ENCODE assay signal across 17 cellular contexts in the genomic region with DNA sequence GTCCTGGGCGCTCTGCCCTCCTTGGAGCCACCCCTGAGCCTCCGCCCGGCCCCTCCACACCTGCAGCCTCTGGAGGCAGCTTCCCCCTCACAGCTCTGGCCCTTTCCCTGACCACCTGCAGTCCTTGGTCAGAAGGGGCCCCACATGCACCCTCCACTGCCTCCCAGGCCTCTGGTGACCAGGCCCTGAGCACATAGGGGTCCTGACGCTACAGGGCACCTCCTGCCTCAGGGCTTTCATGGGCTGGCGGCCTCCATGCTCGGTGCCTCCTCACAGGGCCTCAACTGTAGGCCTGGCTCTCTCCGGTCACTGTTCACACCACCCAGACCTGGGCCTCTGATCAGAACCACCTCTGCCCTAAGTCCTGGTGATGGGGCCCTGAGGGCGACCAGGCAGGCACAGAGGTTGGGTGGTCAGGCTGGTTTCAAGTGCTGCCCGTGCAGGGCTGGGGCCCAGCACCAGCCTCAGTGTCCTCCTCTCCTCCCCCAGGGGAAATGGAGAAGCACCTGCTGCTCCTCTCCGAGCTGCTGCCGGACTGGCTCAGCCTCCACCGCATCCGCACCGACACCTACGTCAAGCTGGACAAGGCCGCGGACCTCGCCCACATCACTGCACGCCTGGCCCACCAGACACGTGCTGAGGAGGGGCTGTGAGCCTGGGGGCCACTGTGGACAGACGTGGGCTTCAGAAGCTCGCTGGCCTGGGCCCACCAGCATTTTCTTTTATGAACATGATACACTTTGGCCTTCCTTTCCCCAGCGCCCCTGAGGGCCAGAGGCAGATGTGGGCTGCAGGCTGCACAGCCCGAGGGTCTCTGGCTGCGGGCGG. TPM values are rescaled to one million over a fixed set of nuclear protein-coding genes. Genes with fewer than 3 reads are reported as not detected.
DNase-seq lines count a peak whose midpoint lies in the region; ATAC-seq, FAIRE-seq and TF ChIP-seq lines count a peak whose summit lies in the region.
"Had no signal": no experiment of that assay in that cellular context is flagged by ENCODE, and none has a peak within 500 bp of the region (broad histone marks: within the 10 kb centered on the region; RNA-seq: fewer than 3 reads in every experiment).

No MANE protein-coding gene starts in this region.

- peaks cover 32% of the 10 kb centered on the region for H3K4me1 ChIP-seq in A549
- H3K4me1 ChIP-seq in CD4-positive, CD25-positive, alpha-beta regulatory T cell (ENCODE audit: control insufficient read depth, insufficient read depth, low read length, poor library complexity, severe bottlenecking): peaks cover 52% of the 10 kb centered on the region
- H3K4me1 ChIP-seq in NT2/D1 (ENCODE audit: insufficient read depth, insufficient read length): peaks cover 41% of the 10 kb centered on the region

- H3K27me3 Mint-ChIP-seq in CD4-positive, CD25-positive, alpha-beta regulatory T cell: no peaks in the 10 kb centered on the region
- no peaks in the 10 kb centered on the region for H3K27me3 Mint-ChIP-seq in dendritic cell treated with granulocyte-macrophage colony-stimulating factor and Interleukin-4, amounts not matched to agents 40 ng/mL and 50 ng/mL, for 4 days

- H3K4me2 ChIP-seq in A549: no peak overlapping the region

- H3K9me3 ChIP-seq in A549 (no peaks in the 10 kb centered on the region), NT2/D1 (ENCODE audit: insufficient read depth, low read length) (no peaks in the 10 kb centered on the region)
- no peaks in the 10 kb centered on the region for H3K9me3 ChIP-seq in CD4-positive, CD25-positive, alpha-beta regulatory T cell (ENCODE audit: control insufficient read depth in 2 of 2, low read length in 2 of 2)

- H3K9me3 Mint-ChIP-seq in CD4-positive, CD25-positive, alpha-beta regulatory T cell: no peaks in the 10 kb centered on the region
- no peaks in the 10 kb centered on the region for H3K9me3 Mint-ChIP-seq in dendritic cell treated with granulocyte-macrophage colony-stimulating factor and Interleukin-4, amounts not matched to agents 40 ng/mL and 50 ng/mL, for 4 days
- H3K9me3 Mint-ChIP-seq: CD14-positive monocyte, HFFc6 had no signal

- DNase-seq in A549 (ENCODE audit: low read depth in 1 of 2, low spot score in 1 of 2) (no peak), NT2/D1 (ENCODE audit: low read depth, low spot score) (no peak), pons (ENCODE audit: low spot score) (no peak)
- no peak for DNase-seq in CD4-positive, CD25-positive, alpha-beta regulatory T cell
- no peak for DNase-seq in activated CD4-positive, CD25-positive, alpha-beta regulatory T cell treated with anti-CD3 and anti-CD28 coated beads, Interleukin-2, amount 50 U/mL, for 72 hours
- DNase-seq: EL; HFFc6; mesenchymal stem cell; NCI-H187; NCI-H510A; stimulated activated naive CD8-positive, alpha-beta T cell treated with anti-CD3 and anti-CD28 coated beads, Interleukin-15, Interleukin-2, amounts not matched to agents 100 U/mL and 50 U/mL, for 24 hours had no signal

- 87% methylated on average over 25 of the region's 26 CpGs for WGBS in A549 (ENCODE audit: missing lambda C conversion rate)

- H3K4me1 Mint-ChIP-seq in CD4-positive, CD25-positive, alpha-beta regulatory T cell: peaks cover 0 to 31% (median under 1%) of the 10 kb centered on the region in 4 donors
- peaks cover 55% of the 10 kb centered on the region for H3K4me1 Mint-ChIP-seq in dendritic cell treated with granulocyte-macrophage colony-stimulating factor and Interleukin-4, amounts not matched to agents 40 ng/mL and 50 ng/mL, for 4 days (ENCODE audit: low read depth)

- intact Hi-C loops in dendritic cell treated with granulocyte-macrophage colony-stimulating factor and Interleukin-4, amounts not matched to agents 40 ng/mL and 50 ng/mL, for 4 days (cut with micrococcal nuclease): no loop called here

- peaks cover 3% of the 10 kb centered on the region for H3K36me3 Mint-ChIP-seq in CD4-positive, CD25-positive, alpha-beta regulatory T cell
- H3K36me3 Mint-ChIP-seq in dendritic cell treated with granulocyte-macrophage colony-stimulating factor and Interleukin-4, amounts not matched to agents 40 ng/mL and 50 ng/mL, for 4 days (ENCODE audit: low read depth): peaks cover 49% of the 10 kb centered on the region

- H3K27me3 ChIP-seq in CD4-positive, CD25-positive, alpha-beta regulatory T cell (ENCODE audit: control insufficient read depth, insufficient read depth, low read length): no peaks in the 10 kb centered on the region
- H3K27me3 ChIP-seq in NT2/D1 (ENCODE audit: insufficient read depth, insufficient read length): no peaks in the 10 kb centered on the region

- H3K4me3 ChIP-seq in A549 (no peak overlapping the region), NT2/D1 (ENCODE audit: insufficient read length, low read depth) (no peak overlapping the region)
- H3K4me3 ChIP-seq in CD4-positive, CD25-positive, alpha-beta regulatory T cell (ENCODE audit: low read depth, low read length): no peak overlapping the region
- H3K4me3 ChIP-seq: coronary artery had no signal

- no peak overlapping the region for H3K27ac ChIP-seq in A549
- H3K27ac ChIP-seq in CD4-positive, CD25-positive, alpha-beta regulatory T cell (ENCODE audit: insufficient read depth, low read length, poor library complexity, severe bottlenecking): no peak overlapping the region
- H3K27ac ChIP-seq: coronary artery, HL-60 had no signal

- H3K27ac Mint-ChIP-seq in CD4-positive, CD25-positive, alpha-beta regulatory T cell: no peak overlapping the region
- H3K27ac Mint-ChIP-seq in dendritic cell treated with granulocyte-macrophage colony-stimulating factor and Interleukin-4, amounts not matched to agents 40 ng/mL and 50 ng/mL, for 4 days: peak overlapping the region; percentile 38
- H3K27ac Mint-ChIP-seq: HFFc6 had no signal

- no peak for TF ChIP-seq EP300 in A549 (IDR thresholded peaks at IDR 0.05)

- CTCF ChIA-PET in A549 (lab: Yijun Ruan, JAX): interaction anchor here (1.4 kb wide), 1 partner anchor 65 kb away, joined by 6 read pairs; no protein-coding TSS in a partner anchor

- TF ChIP-seq RAD21 in A549 (conservative IDR thresholded peaks at IDR 0.05 in 1 of 2, IDR thresholded peaks at IDR 0.05 in 1 of 2): no peak

- H3K4me3 Mint-ChIP-seq in CD4-positive, CD25-positive, alpha-beta regulatory T cell: peak overlapping the region in 3 of 4 donors; percentile 22 to 87 (median 38)
- H3K4me3 Mint-ChIP-seq in dendritic cell treated with granulocyte-macrophage colony-stimulating factor and Interleukin-4, amounts not matched to agents 40 ng/mL and 50 ng/mL, for 4 days: no peak overlapping the region
- H3K4me3 Mint-ChIP-seq: CD14-positive monocyte, HFFc6 had no signal

- FAIRE-seq in A549 (lab: Jason Lieb, UNC): no peak
- FAIRE-seq: urothelium cell line had no signal

- no peak for TF ChIP-seq CTCF in A549 (IDR thresholded peaks at IDR 0.05)

- POLR2A ChIA-PET in A549 (lab: Yijun Ruan, JAX): no interaction called here

- TF ChIP-seq POLR2A in A549 (IDR thresholded peaks at IDR 0.05; ENCODE audit: low read length): no peak; the same call in 1 of the 2 replicates

- peaks cover 8% of the 10 kb centered on the region for H3K36me3 ChIP-seq in CD4-positive, CD25-positive, alpha-beta regulatory T cell (ENCODE audit: control insufficient read depth, insufficient read depth, low read length)
- peaks cover 71% of the 10 kb centered on the region for H3K36me3 ChIP-seq in NT2/D1 (ENCODE audit: insufficient read depth, insufficient read length, low read length)

- ATAC-seq in A549: no peak
- no peak for ATAC-seq in CD4-positive, CD25-positive, alpha-beta regulatory T cell (ENCODE audit: low read depth in 2 of 2)
- ATAC-seq in HG02678 (IDR thresholded peaks at IDR 0.05; ENCODE audit: unreplicated experiment): no peak
- ATAC-seq: stimulated activated naive CD8-positive, alpha-beta T cell treated with anti-CD3 and anti-CD28 coated beads, Interleukin-15, Interleukin-2, amounts not matched to agents 100 U/mL and 50 U/mL, for 24 hours had no signal

- peak overlapping the region; percentile 32 for H3K9ac ChIP-seq in NT2/D1 (ENCODE audit: insufficient read length, low read depth)

RNA-seq across cellular contexts. Expression of a gene that starts 3.9 kb away (rescaled TPM):
- polyA plus RNA-seq in A549 (2011; rRNA removed): 113 and 115 TPM in 2 replicates
- 223 and 291 TPM in 2 replicates for polyA plus RNA-seq in A549 (2012; cell fraction: cytosol; rRNA removed)
- 199 and 257 TPM in 2 replicates for polyA plus RNA-seq in A549 (2012; cell fraction: nucleus; rRNA removed)
- polyA plus RNA-seq in A549 (2017; fragmentation: RNase III; extraction: RNeasy Plus Mini Kit Qiagen cat#74134 plus additional on column Dnase treatment): 252 to 259 TPM (median 258 TPM) in 3 replicates
- 54.2 and 54.5 TPM in 2 replicates for polyA minus RNA-seq in A549 (2011; rRNA and poly(A)+ RNA removed)
- 145 TPM for total RNA-seq in CD4-positive, CD25-positive, alpha-beta regulatory T cell
- 100 to 1,000 TPM; 370 to 489 (median 443) TPM for polyA plus RNA-seq in CD4-positive, CD25-positive, alpha-beta regulatory T cell

RNA-seq across cellular contexts. Expression of a gene that starts 4.3 kb away (rescaled TPM):
- polyA plus RNA-seq in A549 (2011; rRNA removed) (3.4 and 3.8 TPM in 2 replicates), A549 (2017; fragmentation: RNase III; extraction: RNeasy Plus Mini Kit Qiagen cat#74134 plus additional on column Dnase treatment) (16.0 to 17.5 TPM (median 17.0 TPM) in 3 replicates)
- 30.8 and 47.0 TPM in 2 replicates for polyA plus RNA-seq in A549 (2012; cell fraction: cytosol; rRNA removed)
- polyA plus RNA-seq in A549 (2012; cell fraction: nucleus; rRNA removed): 41.9 and 85.6 TPM in 2 replicates
- 4.1 and 6.5 TPM in 2 replicates for polyA minus RNA-seq in A549 (2011; rRNA and poly(A)+ RNA removed)
- total RNA-seq in CD4-positive, CD25-positive, alpha-beta regulatory T cell: 4.8 TPM
- 1 to 10 TPM in 2 of 4 donors, under 1 TPM in 2; 0.60 to 1.4 (median 1.2) TPM for polyA plus RNA-seq in CD4-positive, CD25-positive, alpha-beta regulatory T cell

RNA-seq across cellular contexts. Expression of a gene that starts 22.8 kb away (rescaled TPM):
- polyA plus RNA-seq in A549 (2011; rRNA removed) (26.1 and 35.9 TPM in 2 replicates), A549 (2017; fragmentation: RNase III; extraction: RNeasy Plus Mini Kit Qiagen cat#74134 plus additional on column Dnase treatment) (78.3 to 84.7 TPM (median 79.1 TPM) in 3 replicates)
- 141 and 172 TPM in 2 replicates for polyA plus RNA-seq in A549 (2012; cell fraction: cytosol; rRNA removed)
- polyA plus RNA-seq in A549 (2012; cell fraction: nucleus; rRNA removed): 630 and 946 TPM in 2 replicates
- polyA minus RNA-seq in A549 (2011; rRNA and poly(A)+ RNA removed): 43.0 and 54.8 TPM in 2 replicates
- 337 TPM for total RNA-seq in CD4-positive, CD25-positive, alpha-beta regulatory T cell
- polyA plus RNA-seq in CD4-positive, CD25-positive, alpha-beta regulatory T cell: 10 to 100 TPM; 18.1 to 23.6 (median 19.9) TPM

RNA-seq across cellular contexts. Expression of a gene that starts 48.9 kb away (rescaled TPM):
- 7.0 and 14.7 TPM in 2 replicates for polyA plus RNA-seq in A549 (2011; rRNA removed)
- 17.3 and 22.2 TPM in 2 replicates for polyA plus RNA-seq in A549 (2012; cell fraction: cytosol; rRNA removed)
- 38.9 and 41.1 TPM in 2 replicates for polyA plus RNA-seq in A549 (2012; cell fraction: nucleus; rRNA removed)
- 27.9 to 31.2 TPM (median 29.9 TPM) in 3 replicates for polyA plus RNA-seq in A549 (2017; fragmentation: RNase III; extraction: RNeasy Plus Mini Kit Qiagen cat#74134 plus additional on column Dnase treatment)
- polyA minus RNA-seq in A549 (2011; rRNA and poly(A)+ RNA removed): 9.8 and 10.2 TPM in 2 replicates
- total RNA-seq in CD4-positive, CD25-positive, alpha-beta regulatory T cell: 63.1 TPM
- polyA plus RNA-seq in CD4-positive, CD25-positive, alpha-beta regulatory T cell: 10 to 100 TPM in 3 of 4 donors, 1 to 10 TPM in 1; 8.1 to 13.9 (median 11.3) TPM

RNA-seq across cellular contexts. Expression of a gene that starts 49.1 kb away (rescaled TPM):
- polyA plus RNA-seq in A549 (2011; rRNA removed) (70.3 and 77.0 TPM in 2 replicates), A549 (2017; fragmentation: RNase III; extraction: RNeasy Plus Mini Kit Qiagen cat#74134 plus additional on column Dnase treatment) (69.4 to 80.2 TPM (median 77.5 TPM) in 3 replicates)
- 81.5 and 101 TPM in 2 replicates for polyA plus RNA-seq in A549 (2012; cell fraction: cytosol; rRNA removed)
- 63.1 and 63.3 TPM in 2 replicates for polyA plus RNA-seq in A549 (2012; cell fraction: nucleus; rRNA removed)
- 28.6 and 47.8 TPM in 2 replicates for polyA minus RNA-seq in A549 (2011; rRNA and poly(A)+ RNA removed)
- total RNA-seq in CD4-positive, CD25-positive, alpha-beta regulatory T cell: 49.5 TPM
- 100 to 1,000 TPM; 111 to 164 (median 131) TPM for polyA plus RNA-seq in CD4-positive, CD25-positive, alpha-beta regulatory T cell
